ENCODE assay signal across 8 cellular contexts in genomic region chr6:42781811-42782688, GRCh38. TPM values are rescaled to one million over a fixed set of nuclear protein-coding genes. Genes with fewer than 3 reads are reported as not detected.
DNase-seq lines count a peak whose midpoint lies in the region; ATAC-seq and TF ChIP-seq lines count a peak whose summit lies in the region.

Gene BICRAL, plus strand, starts transcription at chr6:42782052. Its CDS starts 39,971 bp downstream, at chr6:42822023.

- H3K27me3 ChIP-seq in HUES48 (ENCODE audit: control insufficient read depth, insufficient read depth, low read length): no peaks in the 10 kb centered on the region
- no peaks in the 10 kb centered on the region for H3K27me3 ChIP-seq in mucosa of rectum (ENCODE audit: control insufficient read depth in 2 of 2, insufficient read depth in 2 of 2, low read length in 2 of 2)

- H3K9ac ChIP-seq in HUES48 (ENCODE audit: low read depth, low read length) (peak within 1 kb of the TSS; percentile 99), mucosa of rectum (ENCODE audit: low read depth in 1 of 2, low read length in 2 of 2) (peak within 1 kb of the TSS; percentile 100)

- no peak for TF ChIP-seq CTCF in epithelial cell of proximal tubule (conservative IDR thresholded peaks at IDR 0.05; ENCODE audit: low read depth, low read length)

- H3K4me1 ChIP-seq in HUES48 (ENCODE audit: control insufficient read depth, insufficient read depth, low read length) (peaks cover 30% of the 10 kb centered on the region), mucosa of rectum (ENCODE audit: control insufficient read depth in 2 of 2, insufficient read depth in 2 of 2, low read length in 2 of 2) (peaks cover 25 to 31% of the 10 kb centered on the region in 2 donors)

- peak; percentile 43 for DNase-seq in CMK (ENCODE audit: low read depth)
- peak; percentile 87 for DNase-seq in OCI-M1 (lab: John Stamatoyannopoulos, UW)
- DNase-seq in activated T-cell treated with anti-CD3 and anti-CD28 coated beads for 48 hours (ENCODE audit: low read depth): peak; percentile 63
- no peak for DNase-seq in epithelial cell of proximal tubule (ENCODE audit: low read depth)
- DNase-seq in stimulated activated CD8-positive, alpha-beta memory T cell treated with anti-CD3 and anti-CD28 coated beads, Interleukin-4, amount 100 ng/mL, for 24 hours (ENCODE audit: low read depth): peak; percentile 60

- H3K4me3 ChIP-seq in HUES48 (ENCODE audit: low read depth, low read length) (peak within 1 kb of the TSS; percentile 97), epithelial cell of proximal tubule (ENCODE audit: low read depth, low read length) (peak within 1 kb of the TSS; percentile 81), mucosa of rectum (ENCODE audit: low read length in 2 of 2) (peak within 1 kb of the TSS; percentile 84 to 98)

- H3K9me3 ChIP-seq in HUES48 (ENCODE audit: control insufficient read depth, insufficient read depth, low read length): no peaks in the 10 kb centered on the region
- H3K9me3 ChIP-seq in mucosa of rectum (ENCODE audit: control insufficient read depth in 2 of 2, low read length in 2 of 2): no peaks in the 10 kb centered on the region

- H3K27ac ChIP-seq in HUES48 (ENCODE audit: low read depth, low read length) (peak within 1 kb of the TSS; percentile 99), mucosa of rectum (ENCODE audit: low read depth in 2 of 2, low read length in 2 of 2) (peak within 1 kb of the TSS; percentile 99)

- H3K36me3 ChIP-seq in HUES48 (ENCODE audit: control insufficient read depth, insufficient read depth, low read length) (no peaks in the 10 kb centered on the region; the same call in 1 of the 2 replicates), mucosa of rectum (ENCODE audit: control insufficient read depth in 2 of 2, insufficient read depth in 2 of 2, low read length in 2 of 2) (no peaks in the 10 kb centered on the region)

- ATAC-seq in GM21526 (IDR thresholded peaks at IDR 0.05; ENCODE audit: low FRiP score, unreplicated experiment): no peak

RNA-seq across cellular contexts. Expression of gene BICRAL, which starts in this region (rescaled TPM):
- 2.7 and 2.9 TPM in 2 replicates for total RNA-seq in epithelial cell of proximal tubule
